Comparison of ENCODE assay signal across 1 cellular context in genomic region chr7:121023189-121023588, GRCh38.
TF ChIP-seq lines count a peak whose summit lies in the region.

No MANE protein-coding gene starts in this region.

TF ChIP-seq in WTC11, 78 proteins besides CTCF, POLR2A, EP300 and RAD21 (continued from another document):
- TF ChIP-seq, protein P1, sequence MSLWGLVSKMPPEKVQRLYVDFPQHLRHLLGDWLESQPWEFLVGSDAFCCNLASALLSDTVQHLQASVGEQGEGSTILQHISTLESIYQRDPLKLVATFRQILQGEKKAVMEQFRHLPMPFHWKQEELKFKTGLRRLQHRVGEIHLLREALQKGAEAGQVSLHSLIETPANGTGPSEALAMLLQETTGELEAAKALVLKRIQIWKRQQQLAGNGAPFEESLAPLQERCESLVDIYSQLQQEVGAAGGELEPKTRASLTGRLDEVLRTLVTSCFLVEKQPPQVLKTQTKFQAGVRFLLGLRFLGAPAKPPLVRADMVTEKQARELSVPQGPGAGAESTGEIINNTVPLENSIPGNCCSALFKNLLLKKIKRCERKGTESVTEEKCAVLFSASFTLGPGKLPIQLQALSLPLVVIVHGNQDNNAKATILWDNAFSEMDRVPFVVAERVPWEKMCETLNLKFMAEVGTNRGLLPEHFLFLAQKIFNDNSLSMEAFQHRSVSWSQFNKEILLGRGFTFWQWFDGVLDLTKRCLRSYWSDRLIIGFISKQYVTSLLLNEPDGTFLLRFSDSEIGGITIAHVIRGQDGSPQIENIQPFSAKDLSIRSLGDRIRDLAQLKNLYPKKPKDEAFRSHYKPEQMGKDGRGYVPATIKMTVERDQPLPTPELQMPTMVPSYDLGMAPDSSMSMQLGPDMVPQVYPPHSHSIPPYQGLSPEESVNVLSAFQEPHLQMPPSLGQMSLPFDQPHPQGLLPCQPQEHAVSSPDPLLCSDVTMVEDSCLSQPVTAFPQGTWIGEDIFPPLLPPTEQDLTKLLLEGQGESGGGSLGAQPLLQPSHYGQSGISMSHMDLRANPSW (CRISPR knock-in tag; conservative IDR thresholded peaks at IDR 0.05; ENCODE audit: low read depth): no peak
- TF ChIP-seq, protein P2, sequence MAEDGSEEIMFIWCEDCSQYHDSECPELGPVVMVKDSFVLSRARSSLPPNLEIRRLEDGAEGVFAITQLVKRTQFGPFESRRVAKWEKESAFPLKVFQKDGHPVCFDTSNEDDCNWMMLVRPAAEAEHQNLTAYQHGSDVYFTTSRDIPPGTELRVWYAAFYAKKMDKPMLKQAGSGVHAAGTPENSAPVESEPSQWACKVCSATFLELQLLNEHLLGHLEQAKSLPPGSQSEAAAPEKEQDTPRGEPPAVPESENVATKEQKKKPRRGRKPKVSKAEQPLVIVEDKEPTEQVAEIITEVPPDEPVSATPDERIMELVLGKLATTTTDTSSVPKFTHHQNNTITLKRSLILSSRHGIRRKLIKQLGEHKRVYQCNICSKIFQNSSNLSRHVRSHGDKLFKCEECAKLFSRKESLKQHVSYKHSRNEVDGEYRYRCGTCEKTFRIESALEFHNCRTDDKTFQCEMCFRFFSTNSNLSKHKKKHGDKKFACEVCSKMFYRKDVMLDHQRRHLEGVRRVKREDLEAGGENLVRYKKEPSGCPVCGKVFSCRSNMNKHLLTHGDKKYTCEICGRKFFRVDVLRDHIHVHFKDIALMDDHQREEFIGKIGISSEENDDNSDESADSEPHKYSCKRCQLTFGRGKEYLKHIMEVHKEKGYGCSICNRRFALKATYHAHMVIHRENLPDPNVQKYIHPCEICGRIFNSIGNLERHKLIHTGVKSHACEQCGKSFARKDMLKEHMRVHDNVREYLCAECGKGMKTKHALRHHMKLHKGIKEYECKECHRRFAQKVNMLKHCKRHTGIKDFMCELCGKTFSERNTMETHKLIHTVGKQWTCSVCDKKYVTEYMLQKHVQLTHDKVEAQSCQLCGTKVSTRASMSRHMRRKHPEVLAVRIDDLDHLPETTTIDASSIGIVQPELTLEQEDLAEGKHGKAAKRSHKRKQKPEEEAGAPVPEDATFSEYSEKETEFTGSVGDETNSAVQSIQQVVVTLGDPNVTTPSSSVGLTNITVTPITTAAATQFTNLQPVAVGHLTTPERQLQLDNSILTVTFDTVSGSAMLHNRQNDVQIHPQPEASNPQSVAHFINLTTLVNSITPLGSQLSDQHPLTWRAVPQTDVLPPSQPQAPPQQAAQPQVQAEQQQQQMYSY (CRISPR knock-in tag; IDR thresholded peaks at IDR 0.05): no peak
- TF ChIP-seq CREB1 (CRISPR knock-in tag; IDR thresholded peaks at IDR 0.05) (no peak), RORB (CRISPR knock-in tag; IDR thresholded peaks at IDR 0.05) (no peak), HMGXB4 (CRISPR knock-in tag; IDR thresholded peaks at IDR 0.05) (no peak)
- TF ChIP-seq, protein P3, sequence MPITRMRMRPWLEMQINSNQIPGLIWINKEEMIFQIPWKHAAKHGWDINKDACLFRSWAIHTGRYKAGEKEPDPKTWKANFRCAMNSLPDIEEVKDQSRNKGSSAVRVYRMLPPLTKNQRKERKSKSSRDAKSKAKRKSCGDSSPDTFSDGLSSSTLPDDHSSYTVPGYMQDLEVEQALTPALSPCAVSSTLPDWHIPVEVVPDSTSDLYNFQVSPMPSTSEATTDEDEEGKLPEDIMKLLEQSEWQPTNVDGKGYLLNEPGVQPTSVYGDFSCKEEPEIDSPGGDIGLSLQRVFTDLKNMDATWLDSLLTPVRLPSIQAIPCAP (CRISPR knock-in tag; IDR thresholded peaks at IDR 0.05): no peak
